In genomic region chr7:157892751-157893150, GRCh38 we compare ENCODE assay signal across 22 cellular contexts.
DNase-seq lines count a peak whose midpoint lies in the region; ATAC-seq and TF ChIP-seq lines count a peak whose summit lies in the region.
"Had no signal": no experiment of that assay in that cellular context is flagged by ENCODE, and none has a peak within 500 bp of the region (broad histone marks: within the 10 kb centered on the region; RNA-seq: fewer than 3 reads in every experiment).

No MANE protein-coding gene starts in this region.

- no peak overlapping the region for H3K27ac ChIP-seq in osteoblast (ENCODE audit: low read depth, low read length)
- no peak overlapping the region for H3K27ac ChIP-seq in upper lobe of right lung
- H3K27ac ChIP-seq: A549; BLaER1 treated with 17β-estradiol and CSF1 and Interleukin-3, amounts not matched to agents 10 nM and 100 nM had no signal

- H3K36me3 Mint-ChIP-seq in T-helper 17 cell (ENCODE audit: low read depth) = no peaks in the 10 kb centered on the region
- peaks cover 33% of the 10 kb centered on the region for H3K36me3 Mint-ChIP-seq in endothelial cell (ENCODE audit: low read depth, unreplicated experiment)
- H3K36me3 Mint-ChIP-seq: CD14-positive monocyte; CD8-positive, alpha-beta memory T cell had no signal

- H3K9me3 ChIP-seq in T-helper 17 cell (ENCODE audit: control insufficient read depth, low read length, poor library complexity, severe bottlenecking) (no peaks in the 10 kb centered on the region), osteoblast (ENCODE audit: low read depth, low read length) (no peaks in the 10 kb centered on the region), upper lobe of right lung (no peaks in the 10 kb centered on the region)
- H3K9me3 ChIP-seq: A549; BE2C; BLaER1 treated with 17β-estradiol and CSF1 and Interleukin-3, amounts not matched to agents 10 nM and 100 nM had no signal

- peaks cover 52% of the 10 kb centered on the region for H3K9me3 Mint-ChIP-seq in endothelial cell (ENCODE audit: unreplicated experiment)
- H3K9me3 Mint-ChIP-seq: CD4-positive, alpha-beta T cell had no signal

- H3K27me3 Mint-ChIP-seq in T-helper 17 cell (peaks cover 29% of the 10 kb centered on the region), endothelial cell (ENCODE audit: unreplicated experiment) (peaks cover 9% of the 10 kb centered on the region)
- H3K27me3 Mint-ChIP-seq: CD4-positive, alpha-beta T cell had no signal

- no peak for TF ChIP-seq CTCF in endothelial cell (IDR thresholded peaks at IDR 0.05; ENCODE audit: unreplicated experiment)
- no peak for TF ChIP-seq CTCF in osteoblast (IDR thresholded peaks at IDR 0.05; ENCODE audit: extremely low read depth, low read depth, low read length)
- TF ChIP-seq CTCF in upper lobe of right lung (IDR thresholded peaks at IDR 0.05) = no peak

- H3K4me3 ChIP-seq in osteoblast (ENCODE audit: insufficient read depth, low read length) = no peak overlapping the region
- no peak overlapping the region for H3K4me3 ChIP-seq in upper lobe of right lung
- H3K4me3 ChIP-seq: A549; BLaER1 treated with 17β-estradiol and CSF1 and Interleukin-3, amounts not matched to agents 10 nM and 100 nM; GM23338 had no signal

- H3K4me1 Mint-ChIP-seq in T-helper 17 cell (peaks cover 5% of the 10 kb centered on the region), endothelial cell (ENCODE audit: unreplicated experiment) (no peaks in the 10 kb centered on the region)
- H3K4me1 Mint-ChIP-seq: CD14-positive monocyte, GM23338 had no signal

- H3K36me3 ChIP-seq in osteoblast (ENCODE audit: insufficient read depth, low read length) = no peaks in the 10 kb centered on the region
- H3K36me3 ChIP-seq in upper lobe of right lung = no peaks in the 10 kb centered on the region
- H3K36me3 ChIP-seq: BE2C; BLaER1 treated with 17β-estradiol and CSF1 and Interleukin-3, amounts not matched to agents 10 nM and 100 nM had no signal

- H3K4me1 ChIP-seq in osteoblast (ENCODE audit: insufficient read depth, low read length) (no peaks in the 10 kb centered on the region), upper lobe of right lung (no peaks in the 10 kb centered on the region)
- H3K4me1 ChIP-seq: A549, BE2C had no signal

- no peak overlapping the region for H2AFZ ChIP-seq in osteoblast (ENCODE audit: low read length)
- H2AFZ ChIP-seq: GM23338 had no signal

- no peaks in the 10 kb centered on the region for H3K27me3 ChIP-seq in osteoblast (ENCODE audit: insufficient read depth, low read length)
- H3K27me3 ChIP-seq in upper lobe of right lung = no peaks in the 10 kb centered on the region
- H3K27me3 ChIP-seq: BE2C; BLaER1 treated with 17β-estradiol and CSF1 and Interleukin-3, amounts not matched to agents 10 nM and 100 nM had no signal

- H3K4me3 Mint-ChIP-seq in T-helper 17 cell = no peak overlapping the region
- H3K4me3 Mint-ChIP-seq in endothelial cell (ENCODE audit: unreplicated experiment) = peak overlapping the region; percentile 21
- H3K4me3 Mint-ChIP-seq: CD14-positive monocyte; CD4-positive, alpha-beta T cell; CD8-positive, alpha-beta memory T cell; GM23338; H9 had no signal

- intact Hi-C loops in upper lobe of right lung (cut with DNase I) = no loop called here

- no peak for ATAC-seq in T-helper 17 cell
- no peak for ATAC-seq in upper lobe of right lung
- no peak for ATAC-seq in HG03432 (IDR thresholded peaks at IDR 0.05; ENCODE audit: unreplicated experiment)
- ATAC-seq: A549, GM23338, HCT116 had no signal

- no peaks in the 10 kb centered on the region for H4K20me1 ChIP-seq in osteoblast (ENCODE audit: insufficient read depth, low read length)
- H4K20me1 ChIP-seq: BLaER1 treated with 17β-estradiol and CSF1 and Interleukin-3, amounts not matched to agents 10 nM and 100 nM had no signal

- no peaks in the 10 kb centered on the region for H3K79me2 ChIP-seq in osteoblast (ENCODE audit: insufficient read depth, low read length)

- DNase-seq in T-helper 17 cell (no peak), endothelial cell (ENCODE audit: low spot score) (no peak), osteoblast (ENCODE audit: insufficient read length, low spot score, missing footprints) (peak; percentile 6), upper lobe of right lung (peak; percentile 40)
- no peak for DNase-seq in stimulated activated CD4-positive, alpha-beta T cell treated with anti-CD3 and anti-CD28 coated beads, Interleukin-4, amount 100 ng/mL, for 24 hours
- DNase-seq in stimulated activated CD4-positive, alpha-beta T cell treated with anti-CD3 and anti-CD28 coated beads, Interleukin-4, amount 100 ng/mL, for 1 hour = no peak
- DNase-seq: 8988T; ACHN; AML-193; BE2C; CD4-positive, alpha-beta T cell; CD8-positive, alpha-beta memory T cell; DMS53; DMS79 treated with DMSO at 0.1 percent for 48 hours; GF-D8; H9 had no signal

- H3K27ac Mint-ChIP-seq in T-helper 17 cell = peak overlapping the region; percentile 16
- H3K27ac Mint-ChIP-seq in endothelial cell (ENCODE audit: unreplicated experiment) = no peak overlapping the region
- H3K27ac Mint-ChIP-seq: CD14-positive monocyte; CD4-positive, alpha-beta T cell; GM23338; H9 had no signal

- no peak overlapping the region for H3K4me2 ChIP-seq in osteoblast (ENCODE audit: insufficient read depth, low read length)
- H3K4me2 ChIP-seq: A549, GM23338 had no signal

Comparison
In these comparisons a context has a peak if more than half of its experiments do, and no peak if none do; other contexts are left out.
1. DNase-seq: peak in osteoblast (single experiment) and upper lobe of right lung (single experiment); none in T-helper 17 cell (0 of 3), endothelial cell (single experiment), stimulated activated CD4-positive, alpha-beta T cell treated with anti-CD3 and anti-CD28 coated beads, Interleukin-4, amount 100 ng/mL, for 24 hours (single experiment) and stimulated activated CD4-positive, alpha-beta T cell treated with anti-CD3 and anti-CD28 coated beads, Interleukin-4, amount 100 ng/mL, for 1 hour (single experiment).